In the genomic region with DNA sequence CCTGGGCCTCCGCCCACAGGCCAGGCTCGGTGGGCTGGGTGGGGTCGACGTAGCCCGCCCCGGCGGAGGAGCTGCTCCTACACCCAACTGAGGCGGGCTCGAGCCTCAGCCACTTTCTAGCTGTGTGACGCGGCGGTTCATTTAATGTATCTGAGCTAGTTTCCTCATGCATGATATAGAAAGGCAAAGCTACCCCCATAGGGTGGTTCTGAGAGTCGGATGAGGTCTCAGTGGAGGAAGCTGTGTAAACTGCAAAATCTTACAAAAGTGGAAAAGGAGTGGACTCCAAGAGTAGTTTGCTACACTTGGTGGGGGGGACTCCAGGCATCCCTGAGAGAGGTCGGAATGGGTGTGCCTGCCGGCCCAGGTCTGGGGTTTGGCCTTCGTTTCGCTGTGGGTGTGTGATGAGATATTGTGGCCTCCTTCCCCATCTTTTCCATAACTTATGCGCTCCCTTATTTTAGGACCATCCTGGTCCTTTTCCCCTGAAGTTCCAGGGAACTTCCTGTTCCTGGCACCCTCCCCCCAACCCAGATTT, we compare ENCODE assay signal across 8 cellular contexts. TPM values are rescaled to one million over a fixed set of nuclear protein-coding genes. Genes with fewer than 3 reads are reported as not detected.
DNase-seq lines count a peak whose midpoint lies in the region; ATAC-seq, FAIRE-seq and TF ChIP-seq lines count a peak whose summit lies in the region.

No MANE protein-coding gene starts in this region.

- H3K27ac Mint-ChIP-seq in T-helper 17 cell: no peak overlapping the region

- no peak for TF ChIP-seq CTCF in fibroblast of villous mesenchyme (IDR thresholded peaks at IDR 0.05; ENCODE audit: insufficient read depth, low read depth, low read length)

- FAIRE-seq in GM12891 (lab: Jason Lieb, UNC): no peak

- DNase-seq in DMS53 (lab: John Stamatoyannopoulos, UW): peak; percentile 44
- no peak for DNase-seq in DMS53 treated with DMSO at 0.1 percent for 48 hours (lab: John Stamatoyannopoulos, UW; ENCODE audit: unreplicated experiment)
- no peak for DNase-seq in T-helper 17 cell
- DNase-seq in fibroblast of villous mesenchyme (ENCODE audit: low read depth): peak; percentile 21
- DNase-seq in sciatic nerve (ENCODE audit: low spot score): no peak
- no peak for DNase-seq in GM12891 (ENCODE audit: insufficient read length, low spot score)

- H3K4me1 Mint-ChIP-seq in T-helper 17 cell: peaks cover 25% of the 10 kb centered on the region

- intact Hi-C loops in sciatic nerve (cut with DNase I): no loop called here

- peak overlapping the region; percentile 88 for H3K4me3 ChIP-seq in fibroblast of villous mesenchyme (ENCODE audit: low read depth, low read length)

- H3K4me3 Mint-ChIP-seq in T-helper 17 cell: peak overlapping the region; percentile 84

- TF ChIP-seq POLR2A in GM12891 (IDR thresholded peaks at IDR 0.05; ENCODE audit: low read depth, low read length): no peak

- no peaks in the 10 kb centered on the region for H3K9me3 ChIP-seq in T-helper 17 cell (ENCODE audit: control insufficient read depth, low read length, poor library complexity, severe bottlenecking)

- H3K27me3 Mint-ChIP-seq in T-helper 17 cell: peaks cover under 1% of the 10 kb centered on the region

- ATAC-seq in HG02884 (IDR thresholded peaks at IDR 0.05; ENCODE audit: unreplicated experiment) (peak; percentile 36), T-helper 17 cell (peak; percentile 31), sciatic nerve (peak; percentile 31), GM21786 (IDR thresholded peaks at IDR 0.05; ENCODE audit: unreplicated experiment) (no peak)

- H3K36me3 Mint-ChIP-seq in T-helper 17 cell (ENCODE audit: low read depth): no peaks in the 10 kb centered on the region

TF ChIP-seq in GM12891, 5 proteins besides CTCF, POLR2A, EP300 and RAD21:
- TF ChIP-seq PAX5 (IDR thresholded peaks at IDR 0.05; ENCODE audit: insufficient read depth, low read length, severe bottlenecking) (no peak), TAF1 (IDR thresholded peaks at IDR 0.05; ENCODE audit: low read depth, low read length) (no peak), POLR2AphosphoS5 (IDR thresholded peaks at IDR 0.05; ENCODE audit: low read depth, low read length) (no peak), POU2F2 (IDR thresholded peaks at IDR 0.05; ENCODE audit: low read depth, low read length) (no peak), SPI1 (IDR thresholded peaks at IDR 0.05; ENCODE audit: low read depth, low read length) (no peak)
TF ChIP-seq in GM12891: peak in this region for 0.

RNA-seq across cellular contexts. Expression of a gene that starts 0.9 kb away (rescaled TPM):
- total RNA-seq in T-helper 17 cell: 1 to 10 TPM; 4.6 to 6.2 TPM
- total RNA-seq in fibroblast of villous mesenchyme: 42.2 and 43.6 TPM in 2 replicates
- 27.8 TPM for total RNA-seq in sciatic nerve
- 13.9 TPM for polyA plus RNA-seq in GM12891 (2012; ENCODE audit: low read depth, missing spikeins)

RNA-seq across cellular contexts. Expression of a gene that starts 40.2 kb away (rescaled TPM):
- not detected for total RNA-seq in T-helper 17 cell
- total RNA-seq in fibroblast of villous mesenchyme: not detected in 2 replicates
- total RNA-seq in sciatic nerve: 10.1 TPM
- polyA plus RNA-seq in GM12891 (2012; ENCODE audit: low read depth, missing spikeins): 0.09 TPM

Comparison
In these comparisons a context has a peak if more than half of its experiments do, and no peak if none do; other contexts are left out.
1. DNase-seq: peak in DMS53 (single experiment) and fibroblast of villous mesenchyme (single experiment); none in DMS53 treated with DMSO at 0.1 percent for 48 hours (single experiment), T-helper 17 cell (0 of 3), sciatic nerve (single experiment) and GM12891 (single experiment).
2. RNA of a gene that starts 40.2 kb away (total RNA-seq): 10.1 TPM in sciatic nerve (single experiment); not detected in T-helper 17 cell and not detected in fibroblast of villous mesenchyme; every median in the first group is over 10 times any median in the second.